ENCODE assay signal across 10 cellular contexts in the genomic region with DNA sequence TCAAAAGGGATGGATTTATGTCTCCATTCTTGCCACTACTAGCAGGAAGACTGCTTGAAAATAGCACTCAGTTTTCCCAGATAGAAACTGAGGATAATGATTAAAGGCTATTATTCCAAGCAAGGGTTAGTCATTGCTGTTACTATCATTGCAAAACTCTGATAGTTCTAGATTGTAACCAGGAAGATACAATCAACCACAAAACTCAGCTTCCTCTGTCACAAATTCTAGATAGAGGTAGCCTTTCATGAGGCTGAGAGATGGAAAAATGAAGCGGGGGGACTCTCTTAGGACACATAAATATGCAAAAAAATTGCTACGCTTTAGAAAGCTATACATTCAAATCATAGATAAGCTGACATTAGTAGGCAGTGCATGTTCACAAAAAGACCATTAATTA. TPM values are rescaled to one million over a fixed set of nuclear protein-coding genes. Genes with fewer than 3 reads are reported as not detected.
A peak's percentile ranks its signal among the peaks of the same experiment; 100 is the strongest.
DNase-seq lines count a peak whose midpoint lies in the region; ATAC-seq and TF ChIP-seq lines count a peak whose summit lies in the region.
"Had no signal": no experiment of that assay in that cellular context is flagged by ENCODE, and none has a peak within 500 bp of the region (broad histone marks: within the 10 kb centered on the region; RNA-seq: fewer than 3 reads in every experiment).

No MANE protein-coding gene starts in this region.

- H3K4me3 ChIP-seq in CD8-positive, alpha-beta memory T cell (ENCODE audit: low read length), result peak overlapping the region; percentile 79
- H3K4me3 ChIP-seq in neutrophil (ENCODE audit: low read depth in 1 of 2, low read length in 1 of 2) (peak overlapping the region; percentile 50 to 59), left lung (peak overlapping the region in 1 of 2 donors; percentile 49)

- TF ChIP-seq CTCF in neutrophil (IDR thresholded peaks at IDR 0.05), result no peak
- TF ChIP-seq CTCF in left lung (IDR thresholded peaks at IDR 0.05), result no peak

- H3K27ac ChIP-seq in CD8-positive, alpha-beta memory T cell (ENCODE audit: low read depth, low read length), result peak overlapping the region; percentile 93
- H3K27ac ChIP-seq in neutrophil (peak overlapping the region; percentile 81), left lung (peak overlapping the region in 1 of 2 donors; percentile 93)

- peak in 3 of 5 donors; percentile 46 to 58 (median 49) for DNase-seq in CD8-positive, alpha-beta memory T cell
- DNase-seq in NCI-H526 treated with DMSO at 0.1 percent for 48 hours (lab: John Stamatoyannopoulos, UW) (peak; percentile 33), germinal center (ENCODE audit: low spot score) (no peak), NCI-H1048 (lab: John Stamatoyannopoulos, UW) (no peak), left lung (no peak), DMS79 (lab: John Stamatoyannopoulos, UW) (no peak)
- no peak for DNase-seq in central memory CD8-positive, alpha-beta T cell (ENCODE audit: low spot score in 2 of 2)
- DNase-seq: activated CD8-positive, alpha-beta memory T cell treated with anti-CD3 and anti-CD28 coated beads, Interleukin-2, amount 50 U/mL, for 4 hours; NCI-H446 treated with DMSO at 0.1 percent for 48 hours had no signal

- CTCF ChIA-PET in CD8-positive, alpha-beta memory T cell (lab: Charles Lee), result interaction anchor here (1.1 to 1.9 kb wide), 2 partner anchors 46 to 47 kb away, joined by 3 to 8 read pairs; no protein-coding TSS in a partner anchor

- H3K27ac Mint-ChIP-seq in CD8-positive, alpha-beta memory T cell, result peak overlapping the region; percentile 87 to 99 (median 96)
- peak overlapping the region; percentile 98 for H3K27ac Mint-ChIP-seq in central memory CD8-positive, alpha-beta T cell (ENCODE audit: low read depth)

- POLR2A ChIA-PET in CD8-positive, alpha-beta memory T cell (lab: Charles Lee), result interaction anchor here (0.6 to 1.4 kb wide), 6 partner anchors 11 to 1937 kb away, joined by 3 to 5 read pairs (median 4); no protein-coding TSS in a partner anchor

- peak; percentile 64 for ATAC-seq in central memory CD8-positive, alpha-beta T cell (replicated peaks; ENCODE audit: extremely low read depth, poor library complexity, severe bottlenecking)
- ATAC-seq in left lung, result no peak

- intact Hi-C loops in left lung (cut with DNase I), result no loop called here

- no peaks in the 10 kb centered on the region for H3K36me3 ChIP-seq in CD8-positive, alpha-beta memory T cell (ENCODE audit: insufficient read depth, low read length)
- H3K36me3 ChIP-seq in neutrophil (peaks cover 14% of the 10 kb centered on the region), left lung (peaks cover 0 to 25% of the 10 kb centered on the region in 2 donors)

- H3K4me3 Mint-ChIP-seq in CD8-positive, alpha-beta memory T cell, result peak overlapping the region; percentile 92 to 99 (median 93)
- H3K4me3 Mint-ChIP-seq in central memory CD8-positive, alpha-beta T cell, result peak overlapping the region; percentile 89

- no peaks in the 10 kb centered on the region for H3K9me3 ChIP-seq in CD8-positive, alpha-beta memory T cell (ENCODE audit: low read length)
- H3K9me3 ChIP-seq in neutrophil, result no peaks in the 10 kb centered on the region
- H3K9me3 ChIP-seq in left lung, result no peaks in the 10 kb centered on the region

- H3K4me1 ChIP-seq in CD8-positive, alpha-beta memory T cell (ENCODE audit: insufficient read depth, low read length), result peaks cover 69% of the 10 kb centered on the region
- H3K4me1 ChIP-seq in neutrophil (ENCODE audit: control insufficient read depth in 1 of 2, insufficient read depth in 1 of 2, low read depth in 1 of 2, low read length in 1 of 2) (peaks cover 88 to 94% of the 10 kb centered on the region in 2 experiments), left lung (peaks cover 42 to 72% of the 10 kb centered on the region in 2 donors)

- no peaks in the 10 kb centered on the region for H3K9me3 Mint-ChIP-seq in CD8-positive, alpha-beta memory T cell
- no peaks in the 10 kb centered on the region for H3K9me3 Mint-ChIP-seq in central memory CD8-positive, alpha-beta T cell

- no peaks in the 10 kb centered on the region for H3K27me3 Mint-ChIP-seq in CD8-positive, alpha-beta memory T cell
- H3K27me3 Mint-ChIP-seq in central memory CD8-positive, alpha-beta T cell, result no peaks in the 10 kb centered on the region

- peaks cover 62 to 82% (median 78%) of the 10 kb centered on the region in 3 donors for H3K4me1 Mint-ChIP-seq in CD8-positive, alpha-beta memory T cell
- peaks cover 41% of the 10 kb centered on the region for H3K4me1 Mint-ChIP-seq in central memory CD8-positive, alpha-beta T cell

- no peaks in the 10 kb centered on the region for H3K27me3 ChIP-seq in CD8-positive, alpha-beta memory T cell (ENCODE audit: insufficient read depth, low read length, poor library complexity, severe bottlenecking)
- H3K27me3 ChIP-seq in neutrophil (no peaks in the 10 kb centered on the region), left lung (no peaks in the 10 kb centered on the region)

- peaks cover 13 to 61% (median 15%) of the 10 kb centered on the region in 3 donors for H3K36me3 Mint-ChIP-seq in CD8-positive, alpha-beta memory T cell
- peaks cover 48% of the 10 kb centered on the region for H3K36me3 Mint-ChIP-seq in central memory CD8-positive, alpha-beta T cell (ENCODE audit: insufficient read depth)

RNA-seq across cellular contexts. Expression of a gene that starts 3.1 kb away (rescaled TPM):
- total RNA-seq in CD8-positive, alpha-beta memory T cell, result 10 to 100 TPM; 87.7 to 93.2 TPM
- polyA plus RNA-seq in CD8-positive, alpha-beta memory T cell, result 517 TPM
- 100 to 1,000 TPM; 387 to 563 TPM for total RNA-seq in left lung

Comparison
In these comparisons a context has a peak if more than half of its experiments do, and no peak if none do; other contexts are left out.
1. DNase-seq: peak in CD8-positive, alpha-beta memory T cell (3 of 5) and NCI-H526 treated with DMSO at 0.1 percent for 48 hours (single experiment); none in central memory CD8-positive, alpha-beta T cell (0 of 2), germinal center (single experiment), NCI-H1048 (single experiment), left lung (0 of 2) and DMS79 (single experiment).
2. RNA of a gene that starts 3.1 kb away (total RNA-seq): 387 to 563 TPM in left lung; 87.7 to 93.2 TPM in CD8-positive, alpha-beta memory T cell; every median in the first group is over 4 times any median in the second.